ENCODE assay signal across 14 cellular contexts in the genomic region with DNA sequence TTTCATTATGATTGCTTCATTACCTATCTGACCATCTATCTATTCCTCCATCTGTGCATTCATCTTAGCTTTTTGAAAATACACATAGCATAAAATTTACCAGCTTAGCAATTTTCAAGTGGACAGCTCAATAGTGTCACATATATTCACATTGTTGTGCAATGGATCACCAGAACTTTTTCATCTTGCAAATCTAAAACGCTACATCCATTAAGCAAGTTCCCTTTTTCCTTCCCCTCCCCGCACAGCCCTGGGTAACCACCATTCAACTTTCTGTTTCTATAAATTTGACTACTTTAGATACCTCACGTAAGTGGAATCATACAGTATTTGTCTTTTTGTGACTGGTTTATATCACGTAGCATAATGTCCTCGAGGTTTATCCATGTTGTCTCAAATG.
A peak's percentile ranks its signal among the peaks of the same experiment; 100 is the strongest.
DNase-seq lines count a peak whose midpoint lies in the region; ATAC-seq and TF ChIP-seq lines count a peak whose summit lies in the region.
"Had no signal": no experiment of that assay in that cellular context is flagged by ENCODE, and none has a peak within 500 bp of the region (broad histone marks: within the 10 kb centered on the region; RNA-seq: fewer than 3 reads in every experiment).

No MANE protein-coding gene starts in this region.

- no peak overlapping the region for H4K8ac ChIP-seq in mesendoderm (ENCODE audit: low read depth, low read length)

- DNase-seq in left ventricle myocardium superior, result no peak
- no peak for DNase-seq in cardiac septum (ENCODE audit: low spot score)
- no peak for DNase-seq in upper lobe of right lung
- DNase-seq in foreskin keratinocyte, result no peak
- DNase-seq in mesendoderm, result no peak
- no peak for DNase-seq in activated CD4-positive, alpha-beta T cell treated with anti-CD3 and anti-CD28 coated beads, Interleukin-2, amount 10 ng/mL, durations not matched to agents 7 days and 5 days
- DNase-seq: effector memory CD4-positive, alpha-beta T cell; GOT3; NCI-H1092 treated with DMSO at 0.1 percent for 48 hours had no signal

- intact Hi-C loops in left ventricle myocardium superior (cut with micrococcal nuclease) (no loop called here), cardiac septum (cut with DNase I) (no loop called here), upper lobe of right lung (cut with DNase I) (no loop called here)

- no peaks in the 10 kb centered on the region for H3K27me3 ChIP-seq in OCI-LY3 (ENCODE audit: low read depth, low read length)
- H3K27me3 ChIP-seq in upper lobe of right lung, result no peaks in the 10 kb centered on the region
- H3K27me3 ChIP-seq in foreskin keratinocyte, result no peaks in the 10 kb centered on the region
- H3K27me3 ChIP-seq in mesendoderm (ENCODE audit: insufficient read depth, low read length, poor library complexity), result no peaks in the 10 kb centered on the region

- no peaks in the 10 kb centered on the region for H3K36me3 Mint-ChIP-seq in activated CD4-positive, alpha-beta T cell treated with anti-CD3 and anti-CD28 coated beads, Interleukin-2, amount 10 ng/mL, durations not matched to agents 7 days and 5 days (ENCODE audit: low read depth)

- H2BK15ac ChIP-seq in mesendoderm (replicated peaks; ENCODE audit: low read depth), result no peak overlapping the region

- no peaks in the 10 kb centered on the region for H3K79me1 ChIP-seq in mesendoderm (ENCODE audit: low read length)

- CTCF ChIA-PET in activated CD4-positive, alpha-beta T cell treated with anti-CD3 and anti-CD28 coated beads, Interleukin-2, amount 10 ng/mL, durations not matched to agents 7 days and 5 days (lab: Charles Lee), result interaction anchor here (1.2 to 2.0 kb wide), 2 partner anchors 12 to 635 kb away, joined by 3 to 5 read pairs; no protein-coding TSS in a partner anchor

- TF ChIP-seq CTCF in OCI-LY3 (IDR thresholded peaks at IDR 0.05; ENCODE audit: low read depth, low read length), result no peak
- TF ChIP-seq CTCF in upper lobe of right lung (IDR thresholded peaks at IDR 0.05), result no peak
- TF ChIP-seq CTCF in foreskin keratinocyte (conservative IDR thresholded peaks at IDR 0.05), result no peak

- H3K36me3 ChIP-seq in OCI-LY3 (replicated peaks; ENCODE audit: low read depth, low read length) (no peaks in the 10 kb centered on the region), upper lobe of right lung (no peaks in the 10 kb centered on the region), mesendoderm (ENCODE audit: control insufficient read depth, insufficient read depth, low read length) (no peaks in the 10 kb centered on the region)

- H3K4me1 ChIP-seq in OCI-LY3 (ENCODE audit: low read length) (peaks cover 52% of the 10 kb centered on the region), upper lobe of right lung (peaks cover 13% of the 10 kb centered on the region), foreskin keratinocyte (no peaks in the 10 kb centered on the region), mesendoderm (ENCODE audit: control insufficient read depth, low read depth, low read length) (peaks cover 3% of the 10 kb centered on the region)

- POLR2A ChIA-PET in activated CD4-positive, alpha-beta T cell treated with anti-CD3 and anti-CD28 coated beads, Interleukin-2, amount 10 ng/mL, durations not matched to agents 7 days and 5 days (lab: Charles Lee), result no interaction called here

- H3K27me3 Mint-ChIP-seq in activated CD4-positive, alpha-beta T cell treated with anti-CD3 and anti-CD28 coated beads, Interleukin-2, amount 10 ng/mL, durations not matched to agents 7 days and 5 days, result peaks cover 22% of the 10 kb centered on the region

- no peak overlapping the region for H3K18ac ChIP-seq in mesendoderm (ENCODE audit: low read length)

- H3K9me3 ChIP-seq in OCI-LY3 (ENCODE audit: insufficient read depth, low read length) (peaks cover 5% of the 10 kb centered on the region; the same call in 1 of the 2 replicates), upper lobe of right lung (no peaks in the 10 kb centered on the region)

- H2AFZ ChIP-seq in OCI-LY3 (ENCODE audit: low read depth, low read length), result no peak overlapping the region

- no peak overlapping the region for H3K27ac Mint-ChIP-seq in activated CD4-positive, alpha-beta T cell treated with anti-CD3 and anti-CD28 coated beads, Interleukin-2, amount 10 ng/mL, durations not matched to agents 7 days and 5 days
- H3K27ac Mint-ChIP-seq: activated naive CD8-positive, alpha-beta T cell had no signal

- no peak overlapping the region for H4K5ac ChIP-seq in mesendoderm (ENCODE audit: low read length)

- H2AK5ac ChIP-seq in mesendoderm (ENCODE audit: low read length), result no peak overlapping the region

- ATAC-seq in left ventricle myocardium superior (peak; percentile 33), HG03103 (IDR thresholded peaks at IDR 0.05; ENCODE audit: low read depth, unreplicated experiment) (peak; percentile 36), upper lobe of right lung (peak; percentile 50), foreskin keratinocyte (no peak)
- ATAC-seq: activated CD4-positive, CD25-positive, alpha-beta regulatory T cell treated with anti-CD3 and anti-CD28 coated beads, Interleukin-2, amount 50 U/mL, for 24 hours had no signal

- H3K4me2 ChIP-seq in OCI-LY3 (ENCODE audit: low read length) (peak overlapping the region; percentile 80), mesendoderm (ENCODE audit: low read length) (no peak overlapping the region)

- no peak overlapping the region for H2BK120ac ChIP-seq in mesendoderm (ENCODE audit: low read depth, low read length)

- peaks cover 20% of the 10 kb centered on the region for H3K4me1 Mint-ChIP-seq in activated CD4-positive, alpha-beta T cell treated with anti-CD3 and anti-CD28 coated beads, Interleukin-2, amount 10 ng/mL, durations not matched to agents 7 days and 5 days

- no peak overlapping the region for H3K23ac ChIP-seq in mesendoderm (ENCODE audit: low read length)

- H3K9ac ChIP-seq in OCI-LY3 (ENCODE audit: low read length) (no peak overlapping the region), mesendoderm (ENCODE audit: low read length) (no peak overlapping the region)

- peaks cover 14% of the 10 kb centered on the region for H3K9me3 Mint-ChIP-seq in activated CD4-positive, alpha-beta T cell treated with anti-CD3 and anti-CD28 coated beads, Interleukin-2, amount 10 ng/mL, durations not matched to agents 7 days and 5 days

- H4K20me1 ChIP-seq in OCI-LY3 (ENCODE audit: insufficient read depth, low read length), result no peaks in the 10 kb centered on the region

- peak overlapping the region; percentile 67 for H3K27ac ChIP-seq in OCI-LY3 (ENCODE audit: low read length)
- H3K27ac ChIP-seq in upper lobe of right lung, result no peak overlapping the region
- no peak overlapping the region for H3K27ac ChIP-seq in foreskin keratinocyte
- H3K27ac ChIP-seq in mesendoderm (ENCODE audit: low read depth, low read length), result no peak overlapping the region
- H3K27ac ChIP-seq: 22Rv1 had no signal

- no peak overlapping the region for H3K4me3 Mint-ChIP-seq in activated CD4-positive, alpha-beta T cell treated with anti-CD3 and anti-CD28 coated beads, Interleukin-2, amount 10 ng/mL, durations not matched to agents 7 days and 5 days
- H3K4me3 Mint-ChIP-seq: activated naive CD8-positive, alpha-beta T cell had no signal

- H3K79me2 ChIP-seq in OCI-LY3 (ENCODE audit: low read length) (no peaks in the 10 kb centered on the region), mesendoderm (ENCODE audit: control insufficient read depth, insufficient read depth, low read length) (no peaks in the 10 kb centered on the region)

- H3K56ac ChIP-seq in mesendoderm (ENCODE audit: low read length), result no peak overlapping the region

- WGBS in mesendoderm (ENCODE audit: extremely low coverage, insufficient coverage, low lambda C conversion rate), result no CpG with 5 or more reads among the region's 5 CpGs

- H3K4me3 ChIP-seq in OCI-LY3 (ENCODE audit: low read length), result peak overlapping the region; percentile 47
- no peak overlapping the region for H3K4me3 ChIP-seq in upper lobe of right lung
- H3K4me3 ChIP-seq in mesendoderm (ENCODE audit: low read length), result no peak overlapping the region

- H3K4ac ChIP-seq in mesendoderm (ENCODE audit: low read depth, low read length), result no peak overlapping the region

- H2BK5ac ChIP-seq in mesendoderm (ENCODE audit: low read length), result no peak overlapping the region
